13 cellular contexts compared by ENCODE assay signal in genomic region chr3:59381282-59381681, GRCh38.
DNase-seq lines count a peak whose midpoint lies in the region; ATAC-seq and FAIRE-seq lines count a peak whose summit lies in the region.
"Had no signal": no experiment of that assay in that cellular context is flagged by ENCODE, and none has a peak within 500 bp of the region (broad histone marks: within the 10 kb centered on the region; RNA-seq: fewer than 3 reads in every experiment).

No MANE protein-coding gene starts in this region.

- DNase-seq in GM19239 (ENCODE audit: insufficient read length, low spot score) (no peak), GF-D8 (lab: John Stamatoyannopoulos, UW) (no peak), NCI-H1105 (lab: John Stamatoyannopoulos, UW) (no peak), DMS79 treated with DMSO at 0.1 percent for 48 hours (lab: John Stamatoyannopoulos, UW) (no peak), LoVo (ENCODE audit: low spot score) (no peak)
- DNase-seq: anterior cingulate cortex; effector CD4-positive, alpha-beta T cell; gastrocnemius medialis; NCI-H2107; T-cell had no signal

- peak; percentile 94 for FAIRE-seq in GM19239 (lab: Jason Lieb, UNC)

- ATAC-seq in GM18498 (IDR thresholded peaks at IDR 0.05; ENCODE audit: unreplicated experiment) (peak; percentile 76), HG02623 (IDR thresholded peaks at IDR 0.05; ENCODE audit: unreplicated experiment) (peak; percentile 62), HG03432 (IDR thresholded peaks at IDR 0.05; ENCODE audit: unreplicated experiment) (peak; percentile 77)
- ATAC-seq: gastrocnemius medialis, T-cell had no signal
